ENCODE assay signal across 8 cellular contexts in genomic region chr7:94509264-94509878, GRCh38. TPM values are rescaled to one million over a fixed set of nuclear protein-coding genes. Genes with fewer than 3 reads are reported as not detected.
DNase-seq lines count a peak whose midpoint lies in the region; ATAC-seq and TF ChIP-seq lines count a peak whose summit lies in the region.

CASD1 (plus strand) TSS chr7:94509809; CDS start chr7:94510085, 276 bp downstream.

- H3K4me2 ChIP-seq in trophoblast cell (ENCODE audit: low read length) = peak within 1 kb of the TSS; percentile 86

- H3K36me3 ChIP-seq in Caco-2 (ENCODE audit: control insufficient read depth, insufficient read depth, low read length) (no peaks in the 10 kb centered on the region; the same call in 1 of the 2 replicates), trophoblast cell (ENCODE audit: control insufficient read depth in 1 of 2, insufficient read depth in 2 of 2, low read length in 2 of 2) (no peaks in the 10 kb centered on the region), transverse colon (no peaks in the 10 kb centered on the region)

- peak within 1 kb of the TSS; percentile 98 for H2BK5ac ChIP-seq in trophoblast cell (ENCODE audit: low read depth, low read length, poor library complexity)

- TF ChIP-seq CTCF in Caco-2 (IDR thresholded peaks at IDR 0.05; ENCODE audit: insufficient read depth in 1 of 2, low read depth in 1 of 2, low read length in 1 of 2, severe bottlenecking in 1 of 2, unreplicated experiment in 1 of 2) (no peak), transverse colon (IDR thresholded peaks at IDR 0.05) (no peak)

- TF ChIP-seq POLR2A in transverse colon (IDR thresholded peaks at IDR 0.05) = peak; percentile 88

- peak within 1 kb of the TSS; percentile 95 for H3K27ac ChIP-seq in trophoblast cell (ENCODE audit: low read depth, low read length)
- H3K27ac ChIP-seq in transverse colon = peak within 1 kb of the TSS; percentile 94 to 96 (median 95)

- peaks cover 18% of the 10 kb centered on the region for H3K4me1 ChIP-seq in Caco-2
- H3K4me1 ChIP-seq in trophoblast cell (ENCODE audit: control insufficient read depth in 1 of 2, insufficient read depth in 2 of 2, low read length in 2 of 2) = peaks cover 1 to 3% of the 10 kb centered on the region in 2 experiments
- peaks cover 0 to 52% (median 33%) of the 10 kb centered on the region in 4 donors for H3K4me1 ChIP-seq in transverse colon

- peak within 1 kb of the TSS; percentile 99 for H4K12ac ChIP-seq in trophoblast cell (ENCODE audit: low read depth, low read length)

- H2AFZ ChIP-seq in trophoblast cell (ENCODE audit: insufficient read depth, low read length, poor library complexity) = peak within 1 kb of the TSS; percentile 99

- no peak for TF ChIP-seq EP300 in transverse colon (IDR thresholded peaks at IDR 0.05; ENCODE audit: low read depth)

- no peaks in the 10 kb centered on the region for H3K9me3 Mint-ChIP-seq in Caco-2 (ENCODE audit: unreplicated experiment)
- no peaks in the 10 kb centered on the region for H3K9me3 Mint-ChIP-seq in activated naive CD4-positive, alpha-beta T cell treated with anti-CD3 and anti-CD28 coated beads for 36 hours

- H2BK120ac ChIP-seq in trophoblast cell (ENCODE audit: insufficient read depth, low read length, poor library complexity) = peak within 1 kb of the TSS; percentile 99

- CTCF ChIA-PET in Caco-2 (lab: Charles Lee) = interaction anchor here (0.6 to 0.8 kb wide), 3 partner anchors 32 to 147 kb away, joined by 3 to 4 read pairs (median 3); no protein-coding TSS in a partner anchor
- CTCF ChIA-PET in activated naive CD4-positive, alpha-beta T cell treated with anti-CD3 and anti-CD28 coated beads for 36 hours (lab: Charles Lee) = no interaction called here

- no peaks in the 10 kb centered on the region for H3K27me3 Mint-ChIP-seq in Caco-2 (ENCODE audit: insufficient read depth, unreplicated experiment)
- no peaks in the 10 kb centered on the region for H3K27me3 Mint-ChIP-seq in activated naive CD4-positive, alpha-beta T cell treated with anti-CD3 and anti-CD28 coated beads for 36 hours (ENCODE audit: low read depth)

- peak within 1 kb of the TSS; percentile 100 for H4K8ac ChIP-seq in trophoblast cell (ENCODE audit: low read depth, low read length)

- intact Hi-C loops in Caco-2 (cut with micrococcal nuclease; ENCODE audit: unreplicated experiment) = no loop called here
- intact Hi-C loops in activated naive CD4-positive, alpha-beta T cell treated with anti-CD3 and anti-CD28 coated beads for 36 hours (cut with micrococcal nuclease) = no loop called here
- intact Hi-C loops in Right ventricle myocardium superior (cut with DNase I) = loop anchor here (10.0 kb wide), 1 partner anchor 145 kb away; the partner anchor contains the start of gene SGCE
- intact Hi-C loops in transverse colon (cut with DNase I; ENCODE audit: low total_unique reads) = no loop called here

- H3K14ac ChIP-seq in trophoblast cell (ENCODE audit: low read length) = peak within 1 kb of the TSS; percentile 100

- no peak within 1 kb of the TSS for H3K23ac ChIP-seq in trophoblast cell (ENCODE audit: low read length)

- H3K9me3 ChIP-seq in Caco-2 = no peaks in the 10 kb centered on the region
- no peaks in the 10 kb centered on the region for H3K9me3 ChIP-seq in trophoblast cell (ENCODE audit: insufficient read depth, low read depth, low read length)
- no peaks in the 10 kb centered on the region for H3K9me3 ChIP-seq in transverse colon

- POLR2A ChIA-PET in Caco-2 (lab: Charles Lee) = no interaction called here

- H3K36me3 Mint-ChIP-seq in Caco-2 (ENCODE audit: insufficient read depth, unreplicated experiment) = no peaks in the 10 kb centered on the region
- no peaks in the 10 kb centered on the region for H3K36me3 Mint-ChIP-seq in activated naive CD4-positive, alpha-beta T cell treated with anti-CD3 and anti-CD28 coated beads for 36 hours (ENCODE audit: low read depth)

- WGBS in trophoblast cell (ENCODE audit: extremely low coverage, insufficient coverage, insufficient read length) = no CpG with 5 or more reads among the region's 38 CpGs
- WGBS in transverse colon (ENCODE audit: low coverage in 1 of 2), 2 donors = 5 to 40% methylated on average over 3 to 29 of the region's 38 CpGs

- BruUV-seq in Caco-2 (replicated peaks; lab: Mats Ljungman, UMichigan) = TSS peak; percentile 84

- peak within 1 kb of the TSS; percentile 79 for H3K4me3 Mint-ChIP-seq in Caco-2 (ENCODE audit: unreplicated experiment)
- peak within 1 kb of the TSS; percentile 78 for H3K4me3 Mint-ChIP-seq in activated naive CD4-positive, alpha-beta T cell treated with anti-CD3 and anti-CD28 coated beads for 36 hours

- peak within 1 kb of the TSS; percentile 93 for H2BK12ac ChIP-seq in trophoblast cell (ENCODE audit: low read length)

- H3K27me3 ChIP-seq in Caco-2 (replicated peaks; ENCODE audit: control insufficient read depth, insufficient read depth, low read length) (no peaks in the 10 kb centered on the region), trophoblast cell (ENCODE audit: insufficient read depth, low read length) (no peaks in the 10 kb centered on the region), transverse colon (no peaks in the 10 kb centered on the region)

- H3K4me3 ChIP-seq in Caco-2 (ENCODE audit: low read depth, low read length) (peak within 1 kb of the TSS; percentile 72), trophoblast cell (ENCODE audit: low read depth, low read length) (peak within 1 kb of the TSS; percentile 100), transverse colon (peak within 1 kb of the TSS; percentile 75 to 88 (median 82))

- peaks cover 16% of the 10 kb centered on the region for H3K79me1 ChIP-seq in trophoblast cell (ENCODE audit: low read length)

- in situ Hi-C loops in transverse colon (cut with MboI; ENCODE audit: low pct_ligation_motif_present in 1 of 4, low pct_unique_long_range_greater_than_20kb in 1 of 4, low sequenced_read_pairs in 3 of 4) = no loop called here

- peak within 1 kb of the TSS; percentile 65 for H3K27ac Mint-ChIP-seq in Caco-2 (ENCODE audit: unreplicated experiment)
- H3K27ac Mint-ChIP-seq in activated naive CD4-positive, alpha-beta T cell treated with anti-CD3 and anti-CD28 coated beads for 36 hours = peak within 1 kb of the TSS; percentile 91

- H3K4ac ChIP-seq in trophoblast cell (ENCODE audit: low read depth, low read length) = peak within 1 kb of the TSS; percentile 99

- H3K9ac ChIP-seq in trophoblast cell (ENCODE audit: low read length) = peak within 1 kb of the TSS; percentile 99

- peak within 1 kb of the TSS; percentile 100 for H3K18ac ChIP-seq in trophoblast cell (ENCODE audit: low read length)

- peaks cover 4% of the 10 kb centered on the region for H3K4me1 Mint-ChIP-seq in Caco-2 (ENCODE audit: low read depth, unreplicated experiment)
- H3K4me1 Mint-ChIP-seq in activated naive CD4-positive, alpha-beta T cell treated with anti-CD3 and anti-CD28 coated beads for 36 hours (ENCODE audit: low read depth) = peaks cover 38% of the 10 kb centered on the region

- peak within 1 kb of the TSS; percentile 93 for H2AK5ac ChIP-seq in trophoblast cell (ENCODE audit: low read length)

- H3K79me2 ChIP-seq in trophoblast cell (ENCODE audit: control insufficient read depth, insufficient read depth, low read length, poor library complexity) = peaks cover 14% of the 10 kb centered on the region

- peak within 1 kb of the TSS; percentile 98 for H4K91ac ChIP-seq in trophoblast cell (ENCODE audit: low read depth, low read length)

- DNase-seq in Caco-2 = peak in 1 of 2 experiments; percentile 54
- peak; percentile 4 for DNase-seq in SHP77 treated with DMSO at 0.1 percent for 48 hours (lab: John Stamatoyannopoulos, UW)
- peak; percentile 51 for DNase-seq in activated naive CD4-positive, alpha-beta T cell treated with anti-CD3 and anti-CD28 coated beads for 36 hours
- DNase-seq in Right ventricle myocardium superior = peak; percentile 83
- DNase-seq in trophoblast cell = peak; percentile 6 to 55
- peak; percentile 80 for DNase-seq in transverse colon

- peak; percentile 67 for ATAC-seq in GM19455 (IDR thresholded peaks at IDR 0.05; ENCODE audit: unreplicated experiment)
- ATAC-seq in HG03575 (IDR thresholded peaks at IDR 0.05; ENCODE audit: extremely low read depth, insufficient number of reproducible peaks, low FRiP score, unreplicated experiment) = peak; percentile 14
- peak; percentile 78 for ATAC-seq in Right ventricle myocardium superior (ENCODE audit: poor library complexity)

RNA-seq across cellular contexts. Expression of gene CASD1, which starts in this region (rescaled TPM):
- total RNA-seq in Caco-2 (2022) = 13.7 and 16.8 TPM in 2 replicates
- 10 to 100 TPM; 11.6 to 16.4 TPM for total RNA-seq in activated naive CD4-positive, alpha-beta T cell treated with anti-CD3 and anti-CD28 coated beads for 36 hours
- total RNA-seq in Right ventricle myocardium superior = 15.1 TPM
- polyA plus RNA-seq in trophoblast cell (2013) = 11.1 and 11.9 TPM in 2 replicates
- 10 to 100 TPM; 21.7 to 73.7 (median 63.3) TPM for total RNA-seq in transverse colon

Comparison
In these comparisons a context has a peak if more than half of its experiments do, and no peak if none do; other contexts are left out.
1. ATAC-seq: peak in every context shown above with its lines; median percentile 78 in Right ventricle myocardium superior; 67 in GM19455; 14 in HG03575.